8 cellular contexts compared by ENCODE assay signal in genomic region chr3:120559228-120560061, GRCh38. TPM values are rescaled to one million over a fixed set of nuclear protein-coding genes. Genes with fewer than 3 reads are reported as not detected.
DNase-seq lines count a peak whose midpoint lies in the region; ATAC-seq lines count a peak whose summit lies in the region.

No MANE protein-coding gene starts in this region.

- peaks cover 13% of the 10 kb centered on the region for H3K4me1 Mint-ChIP-seq in central memory CD8-positive, alpha-beta T cell

- H3K9me3 Mint-ChIP-seq in central memory CD8-positive, alpha-beta T cell, result no peaks in the 10 kb centered on the region

- peak overlapping the region; percentile 65 for H3K4me3 Mint-ChIP-seq in central memory CD8-positive, alpha-beta T cell

- intact Hi-C loops in left colon (cut with DNase I, micrococcal nuclease), result loop anchor here (2.0 to 10.0 kb wide), 4 partner anchors 142 to 315 kb away; no protein-coding TSS in a partner anchor

- H3K27ac Mint-ChIP-seq in central memory CD8-positive, alpha-beta T cell (ENCODE audit: low read depth), result peak overlapping the region; percentile 80

- ATAC-seq in GM19452 (IDR thresholded peaks at IDR 0.05; ENCODE audit: unreplicated experiment), result peak; percentile 34
- ATAC-seq in HG03457 (IDR thresholded peaks at IDR 0.05; ENCODE audit: unreplicated experiment), result peak; percentile 14
- peak; percentile 17 for ATAC-seq in central memory CD8-positive, alpha-beta T cell (replicated peaks; ENCODE audit: extremely low read depth, poor library complexity, severe bottlenecking)
- peak; percentile 28 for ATAC-seq in left colon

- peaks cover 10% of the 10 kb centered on the region for H3K27me3 Mint-ChIP-seq in central memory CD8-positive, alpha-beta T cell

- DNase-seq in Caki2 (ENCODE audit: low read depth) (peak; percentile 74), RKO (ENCODE audit: low spot score) (peak; percentile 92), left colon (peak in 1 of 2 donors; percentile 42), stromal cell of bone marrow (ENCODE audit: low read depth) (peak; percentile 72)
- no peak for DNase-seq in central memory CD8-positive, alpha-beta T cell (ENCODE audit: low spot score in 2 of 2)
- DNase-seq in activated CD4-positive, CD25-positive, alpha-beta regulatory T cell (lab: John Stamatoyannopoulos, UW), result no peak

- peaks cover 12% of the 10 kb centered on the region for H3K36me3 Mint-ChIP-seq in central memory CD8-positive, alpha-beta T cell (ENCODE audit: insufficient read depth)

- in situ Hi-C loops in Caki2 (cut with HindIII; ENCODE audit: low pct_unique_long_range_greater_than_20kb, low sequenced_read_pairs), result no loop called here

RNA-seq across cellular contexts. Expression of gene NDUFB4, which starts 36.7 kb away (rescaled TPM):
- total RNA-seq in Caki2 (2014; rRNA removed; shearing (Covaris generic); ENCODE audit: low replicate concordance), result 143 and 183 TPM in 2 replicates
- 100 to 1,000 TPM; 151 to 180 TPM for total RNA-seq in left colon

Comparison
In these comparisons a context has a peak if more than half of its experiments do, and no peak if none do; other contexts are left out.
1. DNase-seq: peak in Caki2 (single experiment), RKO (single experiment) and stromal cell of bone marrow (single experiment); none in central memory CD8-positive, alpha-beta T cell (0 of 2) and activated CD4-positive, CD25-positive, alpha-beta regulatory T cell (0 of 4).
2. Peak in every context shown above with its lines, with median percentiles within 50 percentile points of each other: ATAC-seq.